ENCODE assay signal across 28 cellular contexts in the genomic region with DNA sequence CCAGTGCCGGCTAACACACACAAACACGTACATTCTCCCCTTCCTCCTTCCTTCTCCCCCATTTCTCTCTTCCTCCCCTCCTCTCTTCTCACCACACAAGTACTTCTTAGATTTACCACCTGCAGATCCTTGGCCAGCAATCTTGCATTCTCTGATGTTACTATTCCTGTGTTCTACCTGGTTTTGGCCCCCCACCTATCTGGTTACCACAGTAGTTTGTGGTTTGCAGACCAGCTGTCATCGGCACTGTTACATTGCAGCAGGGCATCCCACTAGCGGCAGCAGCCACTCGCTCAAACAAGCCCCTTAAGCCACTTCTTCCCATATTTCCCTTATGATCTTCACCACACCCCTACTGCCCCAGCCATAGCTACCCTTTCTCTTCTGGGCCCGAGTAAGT. TPM values are rescaled to one million over a fixed set of nuclear protein-coding genes. Genes with fewer than 3 reads are reported as not detected.
A peak's percentile ranks its signal among the peaks of the same experiment; 100 is the strongest.
DNase-seq lines count a peak whose midpoint lies in the region; ATAC-seq and TF ChIP-seq lines count a peak whose summit lies in the region.
"Had no signal": no experiment of that assay in that cellular context is flagged by ENCODE, and none has a peak within 500 bp of the region (broad histone marks: within the 10 kb centered on the region; RNA-seq: fewer than 3 reads in every experiment).

No MANE protein-coding gene starts in this region.

- H3K9me2 ChIP-seq in OCI-LY7 (ENCODE audit: insufficient read depth, low read length): no peaks in the 10 kb centered on the region

- H3K27ac Mint-ChIP-seq in activated naive CD8-positive, alpha-beta T cell treated with anti-CD3 and anti-CD28 coated beads, Interleukin-2, amount 10 ng/mL, durations not matched to agents 7 days and 5 days: peak overlapping the region; percentile 53
- no peak overlapping the region for H3K27ac Mint-ChIP-seq in activated naive CD8-positive, alpha-beta T cell treated with anti-CD3 and anti-CD28 coated beads for 36 hours
- peak overlapping the region; percentile 75 for H3K27ac Mint-ChIP-seq in chondrocyte (ENCODE audit: unreplicated experiment)
- H3K27ac Mint-ChIP-seq in stimulated activated memory B cell treated with anti-CD40 and anti-IgM and Interleukin-4, amounts not matched to agents 10 μg/mL and 1 μg/mL and 100 μg/mL, for 72 hours: peak overlapping the region; percentile 28
- H3K27ac Mint-ChIP-seq: activated CD4-positive, alpha-beta memory T cell treated with anti-CD3 and anti-CD28 coated beads, Interleukin-2, amount 10 ng/mL, durations not matched to agents 7 days and 5 days; activated naive CD8-positive, alpha-beta T cell treated with anti-CD3 and anti-CD28 coated beads, Interleukin-2, amount 50 U/mL, for 24 hours; GM23338 had no signal

- H3K36me3 Mint-ChIP-seq in activated naive CD8-positive, alpha-beta T cell treated with anti-CD3 and anti-CD28 coated beads, Interleukin-2, amount 10 ng/mL, durations not matched to agents 7 days and 5 days: peaks cover 20% of the 10 kb centered on the region
- H3K36me3 Mint-ChIP-seq in activated naive CD8-positive, alpha-beta T cell treated with anti-CD3 and anti-CD28 coated beads for 36 hours: peaks cover 11% of the 10 kb centered on the region
- H3K36me3 Mint-ChIP-seq in chondrocyte (ENCODE audit: low read depth): peaks cover 30% of the 10 kb centered on the region
- peaks cover 50% of the 10 kb centered on the region for H3K36me3 Mint-ChIP-seq in stimulated activated memory B cell treated with anti-CD40 and anti-IgM and Interleukin-4, amounts not matched to agents 10 μg/mL and 1 μg/mL and 100 μg/mL, for 72 hours

- H3K79me2 ChIP-seq in OCI-LY7 (ENCODE audit: insufficient read depth, low read depth, low read length): no peaks in the 10 kb centered on the region

- no TSS peak for BruUV-seq in OCI-LY7 (replicated peaks; lab: Mats Ljungman, UMichigan)

- H3K4me2 ChIP-seq in OCI-LY7 (ENCODE audit: low read length): peak overlapping the region; percentile 21
- H3K4me2 ChIP-seq: GM23338, smooth muscle cell had no signal

- no peak for ATAC-seq in activated naive CD8-positive, alpha-beta T cell treated with anti-CD3 and anti-CD28 coated beads, Interleukin-2, amount 10 ng/mL, durations not matched to agents 7 days and 5 days (ENCODE audit: low read depth)
- ATAC-seq in stimulated activated memory B cell treated with anti-CD40 and anti-IgM and Interleukin-4, amounts not matched to agents 10 μg/mL and 1 μg/mL and 100 μg/mL, for 72 hours: no peak
- no peak for ATAC-seq in left lobe of liver
- no peak for ATAC-seq in GM19351 (IDR thresholded peaks at IDR 0.05; ENCODE audit: unreplicated experiment)
- ATAC-seq: activated naive CD8-positive, alpha-beta T cell treated with anti-CD3 and anti-CD28 coated beads, Interleukin-2, amount 50 U/mL, for 24 hours; body of pancreas; GM23338; left ventricle myocardium superior had no signal

- TF ChIP-seq CTCF in OCI-LY7 (conservative IDR thresholded peaks at IDR 0.05; ENCODE audit: low read length) (no peak), chondrocyte (IDR thresholded peaks at IDR 0.05) (no peak)

- no peak overlapping the region; the same call in 1 of the 2 replicates for H2AFZ ChIP-seq in OCI-LY7 (ENCODE audit: low read length)
- H2AFZ ChIP-seq: GM23338 had no signal

- H3K4me1 Mint-ChIP-seq in activated naive CD8-positive, alpha-beta T cell treated with anti-CD3 and anti-CD28 coated beads, Interleukin-2, amount 10 ng/mL, durations not matched to agents 7 days and 5 days: peaks cover 30% of the 10 kb centered on the region
- H3K4me1 Mint-ChIP-seq in activated naive CD8-positive, alpha-beta T cell treated with anti-CD3 and anti-CD28 coated beads for 36 hours: peaks cover 22% of the 10 kb centered on the region
- peaks cover 59% of the 10 kb centered on the region for H3K4me1 Mint-ChIP-seq in chondrocyte (ENCODE audit: low read depth)
- peaks cover 35% of the 10 kb centered on the region for H3K4me1 Mint-ChIP-seq in stimulated activated memory B cell treated with anti-CD40 and anti-IgM and Interleukin-4, amounts not matched to agents 10 μg/mL and 1 μg/mL and 100 μg/mL, for 72 hours

- no peaks in the 10 kb centered on the region for H4K20me1 ChIP-seq in OCI-LY7 (ENCODE audit: insufficient read depth, low read length)

- CTCF ChIA-PET in OCI-LY7 (lab: Charles Lee; ENCODE audit: unreplicated experiment): interaction anchor here (0.5 kb wide), 1 partner anchor 17 kb away, joined by 3 read pairs; no protein-coding TSS in a partner anchor

- no peaks in the 10 kb centered on the region for H3K9me3 ChIP-seq in OCI-LY7 (ENCODE audit: low read length)
- H3K9me3 ChIP-seq: body of pancreas, Peyer's patch, SJCRH30, tibial nerve had no signal

- peak overlapping the region; percentile 32 for H3K27ac ChIP-seq in OCI-LY7 (ENCODE audit: low read depth, low read length, poor library complexity, severe bottlenecking)
- H3K27ac ChIP-seq: body of pancreas, dorsolateral prefrontal cortex, Peyer's patch, SJCRH30, tibial nerve had no signal

- POLR2A ChIA-PET in activated naive CD8-positive, alpha-beta T cell treated with anti-CD3 and anti-CD28 coated beads, Interleukin-2, amount 10 ng/mL, durations not matched to agents 7 days and 5 days (lab: Charles Lee): no interaction called here
- POLR2A ChIA-PET in OCI-LY7 (lab: Charles Lee): interaction anchor here (0.5 to 6.4 kb wide), 4 partner anchors 9 to 281 kb away, joined by 3 to 47 read pairs (median 3); partner anchors contain the start of gene DAD1

- H3K9me3 Mint-ChIP-seq in activated naive CD8-positive, alpha-beta T cell treated with anti-CD3 and anti-CD28 coated beads, Interleukin-2, amount 10 ng/mL, durations not matched to agents 7 days and 5 days: no peaks in the 10 kb centered on the region
- H3K9me3 Mint-ChIP-seq in activated naive CD8-positive, alpha-beta T cell treated with anti-CD3 and anti-CD28 coated beads for 36 hours: no peaks in the 10 kb centered on the region
- no peaks in the 10 kb centered on the region for H3K9me3 Mint-ChIP-seq in chondrocyte (ENCODE audit: low read depth)
- no peaks in the 10 kb centered on the region for H3K9me3 Mint-ChIP-seq in stimulated activated memory B cell treated with anti-CD40 and anti-IgM and Interleukin-4, amounts not matched to agents 10 μg/mL and 1 μg/mL and 100 μg/mL, for 72 hours
- H3K9me3 Mint-ChIP-seq: activated CD4-positive, alpha-beta memory T cell treated with anti-CD3 and anti-CD28 coated beads, Interleukin-2, amount 10 ng/mL, durations not matched to agents 7 days and 5 days; activated naive CD8-positive, alpha-beta T cell treated with anti-CD3 and anti-CD28 coated beads, Interleukin-2, amount 50 U/mL, for 24 hours; GM23338 had no signal

- H3K4me3 ChIP-seq in OCI-LY7 (ENCODE audit: low read depth, low read length, poor library complexity, severe bottlenecking): peak overlapping the region; percentile 10
- H3K4me3 ChIP-seq: body of pancreas, dorsolateral prefrontal cortex, GM23338, Peyer's patch, SJCRH30, smooth muscle cell, tibial nerve had no signal

- intact Hi-C loops in OCI-LY7 (cut with micrococcal nuclease; ENCODE audit: unreplicated experiment): no loop called here

- DNase-seq in activated naive CD8-positive, alpha-beta T cell treated with anti-CD3 and anti-CD28 coated beads, Interleukin-2, amount 10 ng/mL, durations not matched to agents 7 days and 5 days: no peak
- no peak for DNase-seq in activated naive CD8-positive, alpha-beta T cell treated with anti-CD3 and anti-CD28 coated beads for 36 hours
- DNase-seq in OCI-LY7 (ENCODE audit: low spot score) (peak; percentile 29), chondrocyte (ENCODE audit: low spot score) (no peak), left lobe of liver (ENCODE audit: low spot score) (no peak), T-helper 2 cell (no peak)
- DNase-seq: activated CD4-positive, alpha-beta memory T cell treated with anti-CD3 and anti-CD28 coated beads, Interleukin-2, amount 10 ng/mL, durations not matched to agents 7 days and 5 days; activated CD4-positive, CD25-positive, alpha-beta regulatory T cell treated with anti-CD3 and anti-CD28 coated beads, Interleukin-2, amount 50 U/mL, for 72 hours; activated effector memory CD4-positive, alpha-beta T cell treated with Interleukin-2 at 50 U/mL for 16 hours; activated naive CD8-positive, alpha-beta T cell treated with anti-CD3 and anti-CD28 coated beads, Interleukin-2, amount 50 U/mL, for 24 hours; body of pancreas; DMS79 treated with DMSO at 0.1 percent for 48 hours; dorsolateral prefrontal cortex; Kasumi-1; left ventricle myocardium superior; NCI-H187; NCI-H524 treated with DMSO at 0.1 percent for 48 hours; occipital lobe; Peyer's patch; stimulated activated CD4-positive, alpha-beta T cell treated with anti-CD3 and anti-CD28 coated beads, Interleukin-2, amount 100 ng/mL, for 24 hours had no signal

- no peaks in the 10 kb centered on the region for H3K27me3 Mint-ChIP-seq in activated naive CD8-positive, alpha-beta T cell treated with anti-CD3 and anti-CD28 coated beads, Interleukin-2, amount 10 ng/mL, durations not matched to agents 7 days and 5 days
- no peaks in the 10 kb centered on the region for H3K27me3 Mint-ChIP-seq in activated naive CD8-positive, alpha-beta T cell treated with anti-CD3 and anti-CD28 coated beads for 36 hours
- H3K27me3 Mint-ChIP-seq in chondrocyte (ENCODE audit: low read depth): no peaks in the 10 kb centered on the region
- no peaks in the 10 kb centered on the region for H3K27me3 Mint-ChIP-seq in stimulated activated memory B cell treated with anti-CD40 and anti-IgM and Interleukin-4, amounts not matched to agents 10 μg/mL and 1 μg/mL and 100 μg/mL, for 72 hours
- H3K27me3 Mint-ChIP-seq: activated CD4-positive, alpha-beta memory T cell treated with anti-CD3 and anti-CD28 coated beads, Interleukin-2, amount 10 ng/mL, durations not matched to agents 7 days and 5 days; activated naive CD8-positive, alpha-beta T cell treated with anti-CD3 and anti-CD28 coated beads, Interleukin-2, amount 50 U/mL, for 24 hours had no signal

- peaks cover 48% of the 10 kb centered on the region for H3K4me1 ChIP-seq in OCI-LY7 (ENCODE audit: insufficient read depth, low read length, poor library complexity, severe bottlenecking)

- no peak overlapping the region for H3K4me3 Mint-ChIP-seq in activated naive CD8-positive, alpha-beta T cell treated with anti-CD3 and anti-CD28 coated beads, Interleukin-2, amount 10 ng/mL, durations not matched to agents 7 days and 5 days
- no peak overlapping the region for H3K4me3 Mint-ChIP-seq in activated naive CD8-positive, alpha-beta T cell treated with anti-CD3 and anti-CD28 coated beads for 36 hours
- H3K4me3 Mint-ChIP-seq in chondrocyte (ENCODE audit: unreplicated experiment): no peak overlapping the region
- no peak overlapping the region for H3K4me3 Mint-ChIP-seq in stimulated activated memory B cell treated with anti-CD40 and anti-IgM and Interleukin-4, amounts not matched to agents 10 μg/mL and 1 μg/mL and 100 μg/mL, for 72 hours
- H3K4me3 Mint-ChIP-seq: activated CD4-positive, alpha-beta memory T cell treated with anti-CD3 and anti-CD28 coated beads, Interleukin-2, amount 10 ng/mL, durations not matched to agents 7 days and 5 days; activated naive CD8-positive, alpha-beta T cell treated with anti-CD3 and anti-CD28 coated beads, Interleukin-2, amount 50 U/mL, for 24 hours; GM23338 had no signal

- peaks cover 15% of the 10 kb centered on the region; the same call in 1 of the 2 replicates for H3K36me3 ChIP-seq in OCI-LY7 (ENCODE audit: insufficient read depth, low read length)

RNA-seq across cellular contexts. Expression of gene ABHD4, which starts 3.9 kb away (rescaled TPM):
- total RNA-seq in activated naive CD8-positive, alpha-beta T cell treated with anti-CD3 and anti-CD28 coated beads, Interleukin-2, amount 10 ng/mL, durations not matched to agents 7 days and 5 days: 10 to 100 TPM; 13.0 to 17.9 TPM
- total RNA-seq in activated naive CD8-positive, alpha-beta T cell treated with anti-CD3 and anti-CD28 coated beads for 36 hours: 1 to 10 TPM; 8.2 to 8.7 TPM
- total RNA-seq in OCI-LY7 (2014; rRNA removed; shearing (Covaris generic)): 5.6 and 6.6 TPM in 2 replicates
- total RNA-seq in OCI-LY7 (2022) (15.1 and 15.6 TPM in 2 replicates), chondrocyte (52.1 to 89.9 TPM (median 88.0 TPM) in 3 replicates), left lobe of liver (20.0 TPM)

RNA-seq across cellular contexts. Expression of gene DAD1, which starts 13.0 kb away (rescaled TPM):
- total RNA-seq in activated naive CD8-positive, alpha-beta T cell treated with anti-CD3 and anti-CD28 coated beads, Interleukin-2, amount 10 ng/mL, durations not matched to agents 7 days and 5 days: 100 to 1,000 TPM; 124 to 148 TPM
- total RNA-seq in activated naive CD8-positive, alpha-beta T cell treated with anti-CD3 and anti-CD28 coated beads for 36 hours: 100 to 1,000 TPM; 197 to 208 TPM
- 88.6 and 154 TPM in 2 replicates for total RNA-seq in OCI-LY7 (2014; rRNA removed; shearing (Covaris generic))
- total RNA-seq in OCI-LY7 (2022) (115 and 117 TPM in 2 replicates), chondrocyte (248 to 266 TPM (median 253 TPM) in 3 replicates), left lobe of liver (133 TPM)

RNA-seq across cellular contexts. Expression of gene OR6J1, which starts 42.1 kb away (rescaled TPM):
- total RNA-seq in activated naive CD8-positive, alpha-beta T cell treated with anti-CD3 and anti-CD28 coated beads, Interleukin-2, amount 10 ng/mL, durations not matched to agents 7 days and 5 days: not detected
- not detected for total RNA-seq in activated naive CD8-positive, alpha-beta T cell treated with anti-CD3 and anti-CD28 coated beads for 36 hours
- not detected in 2 replicates for total RNA-seq in OCI-LY7 (2014; rRNA removed; shearing (Covaris generic))
- total RNA-seq in OCI-LY7 (2022) (not detected in 2 replicates), chondrocyte (not detected in 3 replicates), left lobe of liver (not detected)
- total RNA-seq: A673; activated CD4-positive, alpha-beta memory T cell treated with anti-CD3 and anti-CD28 coated beads, Interleukin-2, amount 10 ng/mL, durations not matched to agents 7 days and 5 days; body of pancreas; endothelial cell of umbilical vein; GM23338; left ventricle myocardium superior; occipital lobe; SJCRH30; smooth muscle cell; tibial nerve had no signal
